In the genomic region with DNA sequence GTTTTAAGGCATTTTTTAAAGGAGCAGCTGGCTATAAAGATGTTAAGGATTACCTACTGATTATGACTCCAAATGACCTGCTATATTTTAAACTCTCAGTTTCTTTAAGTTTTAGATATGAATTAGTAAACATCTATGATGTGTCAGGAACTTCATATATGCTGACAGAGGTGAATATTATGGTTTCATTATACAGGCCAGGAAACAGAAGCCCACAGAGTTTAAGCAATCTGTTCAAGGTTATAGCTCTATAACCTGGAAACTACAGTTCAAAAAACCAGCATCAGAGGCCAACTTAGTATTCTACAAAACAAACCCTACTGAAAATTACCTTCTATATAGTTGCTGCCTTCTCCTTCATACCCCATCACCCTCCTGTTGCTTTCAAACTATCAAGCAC, we compare ENCODE assay signal across 26 cellular contexts.
"Had no signal": no experiment of that assay in that cellular context is flagged by ENCODE, and none has a peak within 500 bp of the region (broad histone marks: within the 10 kb centered on the region; RNA-seq: fewer than 3 reads in every experiment).

No MANE protein-coding gene starts in this region.

- FAIRE-seq: endometrium, islet of Langerhans, keratinocyte had no signal

- H3K4me3 ChIP-seq: colonic mucosa, esophagus squamous epithelium, gastrocnemius medialis, heart right ventricle, left lung, lower lobe of right lung, mucosa of descending colon had no signal

- H3K4me1 ChIP-seq: colonic mucosa, esophagus squamous epithelium, gastrocnemius medialis, heart right ventricle, left lung, lower lobe of right lung had no signal

- ATAC-seq: effector memory CD8-positive, alpha-beta T cell; esophagus mucosa; gastrocnemius medialis; heart right ventricle; left colon; left lung; left ventricle myocardium superior; lower lobe of right lung; mucosa of descending colon had no signal

- H3K36me3 ChIP-seq: colonic mucosa, gastrocnemius medialis, left lung, lower lobe of right lung had no signal

- H3K27me3 ChIP-seq: colonic mucosa, esophagus squamous epithelium, gastrocnemius medialis, heart right ventricle, left lung had no signal

- DNase-seq: colonic mucosa; cortex of kidney; effector CD8-positive, alpha-beta T cell; effector memory CD8-positive, alpha-beta T cell; endodermal cell; erythroblast; esophagus squamous epithelium; foreskin fibroblast; foreskin melanocyte; gastrocnemius medialis; glutamatergic neuron; head of caudate nucleus; heart right ventricle; hippocampal formation; left colon; left lung; left ventricle myocardium superior; lower lobe of right lung; mesenchymal stem cell; mucosa of descending colon; naive B cell had no signal

- H3K27ac ChIP-seq: colonic mucosa, epithelial cell of prostate, esophagus squamous epithelium, gastrocnemius medialis, heart right ventricle, left lung, lower lobe of right lung had no signal

- H3K9me3 ChIP-seq: colonic mucosa had no signal
